1 cellular context compared by ENCODE assay signal in genomic region chr18:11047156-11047555, GRCh38.
TF ChIP-seq lines count a peak whose summit lies in the region.

No MANE protein-coding gene starts in this region.

TF ChIP-seq in HepG2, 621 proteins besides CTCF, POLR2A, EP300 and RAD21:
- no peak for TF ChIP-seq ZFP90 (CRISPR knock-in tag; IDR thresholded peaks at IDR 0.05; ENCODE audit: borderline replicate concordance)
- no peak for TF ChIP-seq CREB1 (IDR thresholded peaks at IDR 0.05)
- TF ChIP-seq CREB1 (CRISPR knock-in tag; IDR thresholded peaks at IDR 0.05) = no peak
- TF ChIP-seq CSRNP2 (CRISPR knock-in tag; conservative IDR thresholded peaks at IDR 0.05; ENCODE audit: low read depth) = no peak
- no peak for TF ChIP-seq ZBTB7B (CRISPR knock-in tag; IDR thresholded peaks at IDR 0.05)
- no peak for TF ChIP-seq ZNF280B (CRISPR knock-in tag; IDR thresholded peaks at IDR 0.05; ENCODE audit: borderline replicate concordance)
- no peak for TF ChIP-seq ZNF34 (CRISPR knock-in tag; IDR thresholded peaks at IDR 0.05; ENCODE audit: borderline replicate concordance)
- no peak for TF ChIP-seq HDAC1 (CRISPR knock-in tag; IDR thresholded peaks at IDR 0.05)
- TF ChIP-seq ZNF230 (CRISPR knock-in tag; IDR thresholded peaks at IDR 0.05) = no peak
- TF ChIP-seq ZNF737 (CRISPR knock-in tag; IDR thresholded peaks at IDR 0.05; ENCODE audit: borderline replicate concordance) = no peak
- no peak for TF ChIP-seq MED1 (CRISPR knock-in tag; IDR thresholded peaks at IDR 0.05)
- no peak for TF ChIP-seq ZFYVE20 (CRISPR knock-in tag; IDR thresholded peaks at IDR 0.05; ENCODE audit: borderline replicate concordance, low read depth)
- no peak for TF ChIP-seq SOX13 (IDR thresholded peaks at IDR 0.05)
- no peak for TF ChIP-seq SOX13 (CRISPR knock-in tag; conservative IDR thresholded peaks at IDR 0.05 in 1 of 2, IDR thresholded peaks at IDR 0.05 in 1 of 2)
- no peak for TF ChIP-seq ZNF143 (CRISPR knock-in tag; IDR thresholded peaks at IDR 0.05)
- TF ChIP-seq CBFB (CRISPR knock-in tag; IDR thresholded peaks at IDR 0.05) = no peak
- TF ChIP-seq CREB3 (CRISPR knock-in tag; IDR thresholded peaks at IDR 0.05) = no peak
- TF ChIP-seq DDIT3 (CRISPR knock-in tag; IDR thresholded peaks at IDR 0.05) = no peak
- TF ChIP-seq SATB2 (CRISPR knock-in tag; IDR thresholded peaks at IDR 0.05) = no peak
- TF ChIP-seq ZNF12 (CRISPR knock-in tag; IDR thresholded peaks at IDR 0.05) = no peak
- TF ChIP-seq ZNF317 (CRISPR knock-in tag; IDR thresholded peaks at IDR 0.05) = no peak
TF ChIP-seq in HepG2: peak in this region for 0.
